In genomic region chr4:184450045-184450444, GRCh38 we compare ENCODE assay signal across 9 cellular contexts. TPM values are rescaled to one million over a fixed set of nuclear protein-coding genes. Genes with fewer than 3 reads are reported as not detected.
DNase-seq lines count a peak whose midpoint lies in the region; ATAC-seq and TF ChIP-seq lines count a peak whose summit lies in the region.
"Had no signal": no experiment of that assay in that cellular context is flagged by ENCODE, and none has a peak within 500 bp of the region (broad histone marks: within the 10 kb centered on the region; RNA-seq: fewer than 3 reads in every experiment).

No MANE protein-coding gene starts in this region.

- H3K4me1 ChIP-seq in BLaER1: peaks cover 99% of the 10 kb centered on the region
- peaks cover 32% of the 10 kb centered on the region for H3K4me1 ChIP-seq in H9 (ENCODE audit: insufficient read depth, low read length)

- no peak overlapping the region for H3K4ac ChIP-seq in H9 (ENCODE audit: low read depth, low read length)

- no peak overlapping the region for H4K91ac ChIP-seq in H9 (ENCODE audit: insufficient read length, low read depth, low read length)

- no peak overlapping the region for H2BK120ac ChIP-seq in H9 (ENCODE audit: low read depth, low read length, poor library complexity, severe bottlenecking)

- whole genome bisulfite sequencing in H9 (ENCODE audit: extremely low coverage, insufficient read length, low lambda C conversion rate): no CpG with 5 or more reads among the region's 5 CpGs

- H3K79me1 ChIP-seq in H9 (ENCODE audit: insufficient read depth, low read depth, low read length, poor library complexity, severe bottlenecking): peaks cover 15% of the 10 kb centered on the region

- 0 out of 2 replicates have a peak overlapping the region, but pooled peaks have one; percentile 11 for H3K27ac ChIP-seq in BLaER1
- no peak overlapping the region for H3K27ac ChIP-seq in H9 (ENCODE audit: insufficient read length, low read depth, low read length)

- no peak overlapping the region for H2AK5ac ChIP-seq in H9 (ENCODE audit: insufficient read length, low read length)

- peak overlapping the region; percentile 97 for H3K4me2 ChIP-seq in BLaER1
- H3K4me2 ChIP-seq in H9 (ENCODE audit: insufficient read depth, insufficient read length, low read length): no peak overlapping the region

- no peak overlapping the region for H3K4me3 ChIP-seq in BLaER1

- H3K27ac Mint-ChIP-seq in endothelial cell (ENCODE audit: unreplicated experiment) (no peak overlapping the region), H9 (no peak overlapping the region)

- no peak overlapping the region for H3K18ac ChIP-seq in H9 (ENCODE audit: insufficient read length, low read depth, low read length)

- H3K23ac ChIP-seq in H9 (ENCODE audit: insufficient read length, low read depth, low read length): no peak overlapping the region

- no peaks in the 10 kb centered on the region for H3K9me3 Mint-ChIP-seq in endothelial cell (ENCODE audit: unreplicated experiment)
- no peaks in the 10 kb centered on the region for H3K9me3 Mint-ChIP-seq in H9

- no peak overlapping the region for H3T11ph ChIP-seq in H9 (ENCODE audit: low read length)

- no peaks in the 10 kb centered on the region for H3K27me3 ChIP-seq in BLaER1
- H3K27me3 ChIP-seq in H9 (ENCODE audit: insufficient read depth, low read length): no peaks in the 10 kb centered on the region

- no peak overlapping the region for H4K5ac ChIP-seq in H9 (ENCODE audit: insufficient read length, low read depth, low read length)

- H2BK15ac ChIP-seq in H9 (ENCODE audit: low read depth, low read length): no peak overlapping the region

- peaks cover 19% of the 10 kb centered on the region; the same call in 1 of the 2 replicates for H4K20me1 ChIP-seq in BLaER1
- H4K20me1 ChIP-seq in H9 (ENCODE audit: control insufficient read depth, insufficient read depth, insufficient read length): no peaks in the 10 kb centered on the region

- no peak overlapping the region for H3K14ac ChIP-seq in H9 (ENCODE audit: insufficient read depth, low read length)

- DNase-seq in OCI-M1 (lab: John Stamatoyannopoulos, UW) (peak; percentile 39), endothelial cell (ENCODE audit: low spot score) (no peak), non-pigmented ciliary epithelial cell (ENCODE audit: low read depth) (peak; percentile 41), H9 (no peak), KG1 (lab: John Stamatoyannopoulos, UW) (no peak), globus pallidus (ENCODE audit: low spot score) (no peak)
- DNase-seq: activated CD4-positive, alpha-beta T cell treated with anti-CD3 and anti-CD28 coated beads, Interleukin-2, amount 50 U/mL, for 48 hours had no signal

- H3K9me3 ChIP-seq in BLaER1 (no peaks in the 10 kb centered on the region), H9 (ENCODE audit: control insufficient read depth, low read depth, low read length) (no peaks in the 10 kb centered on the region)

- H3K36me3 Mint-ChIP-seq in endothelial cell (ENCODE audit: low read depth, unreplicated experiment): peaks cover 12% of the 10 kb centered on the region
- no peaks in the 10 kb centered on the region; a peak in 1 of 7 replicates for H3K36me3 Mint-ChIP-seq in H9 (ENCODE audit: insufficient read depth in 1 of 3, low read depth in 3 of 3)

- peaks cover 3% of the 10 kb centered on the region for H3K23me2 ChIP-seq in H9 (ENCODE audit: insufficient read length, low read depth, low read length, poor library complexity, severe bottlenecking)

- H3K27me3 Mint-ChIP-seq in endothelial cell (ENCODE audit: unreplicated experiment) (peaks cover 6% of the 10 kb centered on the region), H9 (ENCODE audit: low read depth) (no peaks in the 10 kb centered on the region)

- no peak overlapping the region for H2AFZ ChIP-seq in H9 (ENCODE audit: low read length)

- H2BK20ac ChIP-seq in H9 (ENCODE audit: low read depth, low read length, poor library complexity, severe bottlenecking): no peak overlapping the region

- no peak overlapping the region; the same call in 1 of the 2 replicates for H3K9ac ChIP-seq in BLaER1
- no peak overlapping the region for H3K9ac ChIP-seq in H9 (ENCODE audit: extremely low read depth, insufficient read length, low read length)

- no peak overlapping the region for H3K56ac ChIP-seq in H9 (ENCODE audit: insufficient read length, low read depth, low read length)

- H3K4me3 Mint-ChIP-seq in endothelial cell (ENCODE audit: unreplicated experiment): peak overlapping the region; percentile 13
- no peak overlapping the region for H3K4me3 Mint-ChIP-seq in H9

- H3K36me3 ChIP-seq in BLaER1: no peaks in the 10 kb centered on the region

- H4K8ac ChIP-seq in H9 (replicated peaks; ENCODE audit: insufficient read length, low read depth, low read length): no peak overlapping the region

- no peak for ATAC-seq in GM18858 (IDR thresholded peaks at IDR 0.05; ENCODE audit: unreplicated experiment)

- peaks cover 8% of the 10 kb centered on the region; the same call in 1 of the 2 replicates for H3K79me2 ChIP-seq in H9 (ENCODE audit: insufficient read depth, low read length)

- no peak overlapping the region for H2BK12ac ChIP-seq in H9 (ENCODE audit: insufficient read length, low read depth, low read length)

- H3K4me1 Mint-ChIP-seq in endothelial cell (ENCODE audit: unreplicated experiment): peaks cover 87% of the 10 kb centered on the region
- peaks cover 64 to 75% of the 10 kb centered on the region in 2 experiments for H3K4me1 Mint-ChIP-seq in H9

- H2BK5ac ChIP-seq in H9 (ENCODE audit: insufficient read length, low read length): no peak overlapping the region

- TF ChIP-seq CTCF in endothelial cell (IDR thresholded peaks at IDR 0.05; ENCODE audit: unreplicated experiment) (no peak), H9 (conservative IDR thresholded peaks at IDR 0.05) (no peak)

RNA-seq across cellular contexts. Expression of gene IRF2, which starts 24.3 kb away (rescaled TPM):
- total RNA-seq in endothelial cell (ENCODE audit: unreplicated experiment) (27.6 TPM), H9 (2021) (13.3 and 13.5 TPM in 2 replicates)

Comparison
In these comparisons a context has a peak if more than half of its experiments do, and no peak if none do; other contexts are left out.
1. DNase-seq: peak in OCI-M1 (single experiment) and non-pigmented ciliary epithelial cell (single experiment); none in endothelial cell (single experiment), H9 (single experiment), KG1 (single experiment) and globus pallidus (single experiment).